ENCODE assay signal across 28 cellular contexts in the genomic region with DNA sequence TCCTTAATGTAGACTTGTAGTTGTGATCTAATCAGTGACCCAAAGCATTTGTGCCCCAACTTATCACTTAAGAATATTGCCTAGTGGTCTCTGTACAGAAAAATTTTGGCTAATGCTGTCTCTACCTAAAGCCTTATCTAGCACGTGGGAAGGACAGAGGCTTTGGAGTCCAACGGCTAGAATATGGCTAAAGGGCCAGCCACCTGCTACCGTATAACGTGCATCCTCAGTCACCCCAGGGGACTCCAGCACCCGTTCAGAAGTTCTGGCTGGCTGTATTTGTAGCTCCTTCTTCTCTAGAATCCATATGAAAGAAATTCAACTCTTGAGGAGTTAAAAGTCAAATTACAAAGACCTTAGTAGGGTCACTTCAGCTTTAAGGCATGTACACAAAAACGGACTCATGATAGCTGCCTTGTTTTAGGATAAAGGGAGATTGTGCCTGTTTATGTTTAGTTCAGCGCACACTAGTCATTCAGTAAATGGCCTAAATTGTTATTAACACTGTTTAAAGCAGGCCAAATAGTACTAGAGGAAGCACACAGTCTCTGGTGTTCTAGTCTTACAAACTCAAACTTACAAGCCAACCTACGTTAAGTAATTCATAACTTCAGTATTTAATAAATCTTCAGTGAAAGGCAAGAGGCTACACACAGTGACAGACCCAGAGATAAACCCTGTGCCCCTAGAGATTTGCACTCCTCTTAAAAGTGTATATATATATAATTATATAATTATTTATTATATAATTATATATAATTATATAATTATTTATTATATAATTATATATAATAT.
DNase-seq lines count a peak whose midpoint lies in the region; ATAC-seq, FAIRE-seq and TF ChIP-seq lines count a peak whose summit lies in the region.
"Had no signal": no experiment of that assay in that cellular context is flagged by ENCODE, and none has a peak within 500 bp of the region (broad histone marks: within the 10 kb centered on the region; RNA-seq: fewer than 3 reads in every experiment).

No MANE protein-coding gene starts in this region.

- peaks cover 8% of the 10 kb centered on the region in 2 experiments; a peak in 4 of 5 replicates for H3K36me3 ChIP-seq in HepG2 (replicated peaks in 1 of 2; ENCODE audit: control insufficient read depth in 1 of 2, insufficient read depth in 2 of 2, low read length in 2 of 2)
- H3K36me3 ChIP-seq in right lobe of liver: no peaks in the 10 kb centered on the region
- no peaks in the 10 kb centered on the region for H3K36me3 ChIP-seq in OCI-LY7 (ENCODE audit: insufficient read depth, low read length)
- H3K36me3 ChIP-seq: colonic mucosa, prostate gland, upper lobe of left lung had no signal

- H4K20me1 ChIP-seq in HepG2 (ENCODE audit: insufficient read depth, low read length) (no peaks in the 10 kb centered on the region), OCI-LY7 (ENCODE audit: insufficient read depth, low read length) (no peaks in the 10 kb centered on the region)

- no peak overlapping the region for H3K9ac ChIP-seq in HepG2 (ENCODE audit: insufficient read depth, low read depth, low read length)
- H3K9ac ChIP-seq: GM23248 had no signal

- H3K27ac ChIP-seq in HepG2 (ENCODE audit: extremely low read length, insufficient read depth, low read length) (no peak overlapping the region), right lobe of liver (no peak overlapping the region), OCI-LY7 (ENCODE audit: low read depth, low read length, poor library complexity, severe bottlenecking) (no peak overlapping the region)
- H3K27ac ChIP-seq: 22Rv1, colonic mucosa, foreskin keratinocyte, GM23248, prostate gland, upper lobe of left lung had no signal

- TF ChIP-seq CTCF in HepG2 (CRISPR knock-in tag; IDR thresholded peaks at IDR 0.05) (no peak), right lobe of liver (IDR thresholded peaks at IDR 0.05) (no peak), OCI-LY7 (conservative IDR thresholded peaks at IDR 0.05; ENCODE audit: low read length) (no peak)

- H3K4me1 ChIP-seq in HepG2 (ENCODE audit: insufficient read depth, low read length) (no peaks in the 10 kb centered on the region), right lobe of liver (no peaks in the 10 kb centered on the region), OCI-LY7 (ENCODE audit: insufficient read depth, low read length, poor library complexity, severe bottlenecking) (no peaks in the 10 kb centered on the region)
- H3K4me1 ChIP-seq: colonic mucosa, foreskin keratinocyte, prostate gland, upper lobe of left lung had no signal

- H2AFZ ChIP-seq in HepG2 (ENCODE audit: low read length) (no peak overlapping the region), OCI-LY7 (ENCODE audit: low read length) (no peak overlapping the region)
- H2AFZ ChIP-seq: GM23248 had no signal

- H3K27me3 ChIP-seq in HepG2 (ENCODE audit: control insufficient read depth in 1 of 2, insufficient read depth in 2 of 2, low read length in 2 of 2) (no peaks in the 10 kb centered on the region), right lobe of liver (no peaks in the 10 kb centered on the region)
- H3K27me3 ChIP-seq: colonic mucosa, foreskin keratinocyte, upper lobe of left lung had no signal

- 76% methylated on average over 8 of the region's 8 CpGs for WGBS in HepG2 (ENCODE audit: low lambda C conversion rate)
- WGBS in right lobe of liver (ENCODE audit: insufficient coverage, low coverage, low lambda C conversion rate, missing lambda C conversion rate): 80% methylated on average over 8 of the region's 8 CpGs

- DNase-seq in DMS 273 (lab: John Stamatoyannopoulos, UW; ENCODE audit: unreplicated experiment) (peak; percentile 17), DMS 273 treated with DMSO at 0.1 percent for 48 hours (lab: John Stamatoyannopoulos, UW) (no peak), HepG2 (ENCODE audit: low spot score) (no peak), right lobe of liver (no peak), OCI-LY7 (ENCODE audit: low spot score) (peak; percentile 23), sciatic nerve (ENCODE audit: low spot score) (no peak), urothelium cell line (ENCODE audit: low spot score) (no peak), NCI-H446 (lab: John Stamatoyannopoulos, UW) (no peak)
- DNase-seq: activated naive CD4-positive, alpha-beta T cell treated with anti-CD3 and anti-CD28 coated beads for 36 hours; activated T-cell treated with anti-CD3 and anti-CD28 coated beads, Interleukin-2, amount 50 U/mL, for 48 hours; amygdala; CD4-positive, alpha-beta memory T cell; colonic mucosa; effector memory CD4-positive, alpha-beta T cell; foreskin keratinocyte; GF-D8; GM23248; IMR-90; left colon; NCI-H187; NCI-H510A treated with DMSO at 0.1 percent for 48 hours; PC-3; Right ventricle myocardium superior; upper lobe of left lung had no signal

- ATAC-seq in HepG2: peak; percentile 82
- ATAC-seq in right lobe of liver: no peak
- peak; percentile 34 for ATAC-seq in sciatic nerve
- ATAC-seq: esophagus mucosa, foreskin keratinocyte, left colon, PC-3 had no signal

- no peaks in the 10 kb centered on the region for H3K79me2 ChIP-seq in HepG2 (ENCODE audit: insufficient read depth, low read length)
- H3K79me2 ChIP-seq in OCI-LY7 (ENCODE audit: insufficient read depth, low read depth, low read length): no peaks in the 10 kb centered on the region

- H3K9me3 ChIP-seq in HepG2 (ENCODE audit: low read length): no peaks in the 10 kb centered on the region
- H3K9me3 ChIP-seq in right lobe of liver: no peaks in the 10 kb centered on the region
- no peaks in the 10 kb centered on the region for H3K9me3 ChIP-seq in OCI-LY7 (ENCODE audit: low read length)
- H3K9me3 ChIP-seq: colonic mucosa, prostate gland, upper lobe of left lung had no signal

- CTCF ChIA-PET in HepG2 (lab: Yijun Ruan, JAX; ENCODE audit: low intra/inter-chr PET ratio, low total read pairs): no interaction called here
- CTCF ChIA-PET in OCI-LY7 (lab: Charles Lee; ENCODE audit: unreplicated experiment): no interaction called here

- H3K9me2 ChIP-seq in OCI-LY7 (ENCODE audit: insufficient read depth, low read length): no peaks in the 10 kb centered on the region

- in situ Hi-C loops in HepG2 (cut with HindIII; ENCODE audit: extremely low pct_ligation_motif_present, low pct_unique_long_range_greater_than_20kb): no loop called here

- H3K4me3 ChIP-seq in HepG2 (replicated peaks in 1 of 3; ENCODE audit: insufficient read depth in 1 of 3, low read depth in 2 of 3, low read length in 3 of 3) (no peak overlapping the region), right lobe of liver (no peak overlapping the region), OCI-LY7 (ENCODE audit: low read depth, low read length, poor library complexity, severe bottlenecking) (no peak overlapping the region)
- H3K4me3 ChIP-seq: colonic mucosa, GM23248, prostate gland, upper lobe of left lung had no signal

- POLR2A ChIA-PET in HepG2 (lab: Yijun Ruan, JAX) (no interaction called here), OCI-LY7 (lab: Charles Lee) (no interaction called here)

- H3K4me2 ChIP-seq in HepG2 (ENCODE audit: low read depth, low read length) (no peak overlapping the region), OCI-LY7 (ENCODE audit: low read length) (no peak overlapping the region)

- BruUV-seq in HepG2 (replicated peaks; lab: Mats Ljungman, UMichigan): no TSS peak
- BruUV-seq in OCI-LY7 (replicated peaks; lab: Mats Ljungman, UMichigan): no TSS peak

- TF ChIP-seq POLR2A in HepG2 (IDR thresholded peaks at IDR 0.05; ENCODE audit: insufficient read depth in 1 of 2, low read depth in 2 of 2, low read length in 2 of 2): no peak
- no peak for TF ChIP-seq POLR2A in right lobe of liver (IDR thresholded peaks at IDR 0.05)

- intact Hi-C loops in HepG2 (cut with micrococcal nuclease; ENCODE audit: unreplicated experiment): no loop called here
- intact Hi-C loops in right lobe of liver (cut with DNase I): no loop called here
- intact Hi-C loops in OCI-LY7 (cut with micrococcal nuclease; ENCODE audit: unreplicated experiment): no loop called here
- intact Hi-C loops in sciatic nerve (cut with DNase I): loop anchor here (1.0 kb wide), 1 partner anchor 19 kb away; no protein-coding TSS in a partner anchor

- FAIRE-seq in HepG2 (lab: Jason Lieb, UNC) (no peak), urothelium cell line (lab: Jason Lieb, UNC) (no peak)
- FAIRE-seq: GM18507 had no signal

- no peak for TF ChIP-seq EP300 in HepG2 (IDR thresholded peaks at IDR 0.05; ENCODE audit: low read depth in 2 of 2, low read length in 2 of 2)
- TF ChIP-seq EP300 in HepG2 (CRISPR knock-in tag; IDR thresholded peaks at IDR 0.05; ENCODE audit: borderline replicate concordance): no peak

- no peak for TF ChIP-seq RAD21 in HepG2 (CRISPR knock-in tag; IDR thresholded peaks at IDR 0.05)

TF ChIP-seq in HepG2, 621 proteins besides CTCF, POLR2A, EP300 and RAD21:
- no peak for TF ChIP-seq GATA4 (IDR thresholded peaks at IDR 0.05; ENCODE audit: borderline replicate concordance, low read depth)
- no peak for TF ChIP-seq ZNF382 (CRISPR knock-in tag; IDR thresholded peaks at IDR 0.05; ENCODE audit: borderline replicate concordance)
- TF ChIP-seq, protein P1, sequence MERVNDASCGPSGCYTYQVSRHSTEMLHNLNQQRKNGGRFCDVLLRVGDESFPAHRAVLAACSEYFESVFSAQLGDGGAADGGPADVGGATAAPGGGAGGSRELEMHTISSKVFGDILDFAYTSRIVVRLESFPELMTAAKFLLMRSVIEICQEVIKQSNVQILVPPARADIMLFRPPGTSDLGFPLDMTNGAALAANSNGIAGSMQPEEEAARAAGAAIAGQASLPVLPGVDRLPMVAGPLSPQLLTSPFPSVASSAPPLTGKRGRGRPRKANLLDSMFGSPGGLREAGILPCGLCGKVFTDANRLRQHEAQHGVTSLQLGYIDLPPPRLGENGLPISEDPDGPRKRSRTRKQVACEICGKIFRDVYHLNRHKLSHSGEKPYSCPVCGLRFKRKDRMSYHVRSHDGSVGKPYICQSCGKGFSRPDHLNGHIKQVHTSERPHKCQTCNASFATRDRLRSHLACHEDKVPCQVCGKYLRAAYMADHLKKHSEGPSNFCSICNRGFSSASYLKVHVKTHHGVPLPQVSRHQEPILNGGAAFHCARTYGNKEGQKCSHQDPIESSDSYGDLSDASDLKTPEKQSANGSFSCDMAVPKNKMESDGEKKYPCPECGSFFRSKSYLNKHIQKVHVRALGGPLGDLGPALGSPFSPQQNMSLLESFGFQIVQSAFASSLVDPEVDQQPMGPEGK (CRISPR knock-in tag; IDR thresholded peaks at IDR 0.05): no peak
- TF ChIP-seq IRX3 (CRISPR knock-in tag; IDR thresholded peaks at IDR 0.05; ENCODE audit: borderline replicate concordance, low read depth): no peak
- TF ChIP-seq ZKSCAN1 (IDR thresholded peaks at IDR 0.05; ENCODE audit: low read length): peak; percentile 15; the same call in 1 of the 2 replicates
- TF ChIP-seq, protein P2, sequence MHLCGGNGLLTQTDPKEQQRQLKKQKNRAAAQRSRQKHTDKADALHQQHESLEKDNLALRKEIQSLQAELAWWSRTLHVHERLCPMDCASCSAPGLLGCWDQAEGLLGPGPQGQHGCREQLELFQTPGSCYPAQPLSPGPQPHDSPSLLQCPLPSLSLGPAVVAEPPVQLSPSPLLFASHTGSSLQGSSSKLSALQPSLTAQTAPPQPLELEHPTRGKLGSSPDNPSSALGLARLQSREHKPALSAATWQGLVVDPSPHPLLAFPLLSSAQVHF (CRISPR knock-in tag; IDR thresholded peaks at IDR 0.05): no peak
- no peak for TF ChIP-seq AKAP8 (CRISPR knock-in tag; IDR thresholded peaks at IDR 0.05)

Comparison
In these comparisons a context has a peak if more than half of its experiments do, and no peak if none do; other contexts are left out.
1. DNase-seq: peak in DMS 273 (single experiment) and OCI-LY7 (single experiment); none in DMS 273 treated with DMSO at 0.1 percent for 48 hours (single experiment), HepG2 (single experiment), right lobe of liver (0 of 3), sciatic nerve (single experiment), urothelium cell line (single experiment) and NCI-H446 (0 of 2).
2. ATAC-seq: peak in HepG2 (single experiment) and sciatic nerve (single experiment); none in right lobe of liver (0 of 4).